13 cellular contexts compared by ENCODE assay signal in the genomic region with DNA sequence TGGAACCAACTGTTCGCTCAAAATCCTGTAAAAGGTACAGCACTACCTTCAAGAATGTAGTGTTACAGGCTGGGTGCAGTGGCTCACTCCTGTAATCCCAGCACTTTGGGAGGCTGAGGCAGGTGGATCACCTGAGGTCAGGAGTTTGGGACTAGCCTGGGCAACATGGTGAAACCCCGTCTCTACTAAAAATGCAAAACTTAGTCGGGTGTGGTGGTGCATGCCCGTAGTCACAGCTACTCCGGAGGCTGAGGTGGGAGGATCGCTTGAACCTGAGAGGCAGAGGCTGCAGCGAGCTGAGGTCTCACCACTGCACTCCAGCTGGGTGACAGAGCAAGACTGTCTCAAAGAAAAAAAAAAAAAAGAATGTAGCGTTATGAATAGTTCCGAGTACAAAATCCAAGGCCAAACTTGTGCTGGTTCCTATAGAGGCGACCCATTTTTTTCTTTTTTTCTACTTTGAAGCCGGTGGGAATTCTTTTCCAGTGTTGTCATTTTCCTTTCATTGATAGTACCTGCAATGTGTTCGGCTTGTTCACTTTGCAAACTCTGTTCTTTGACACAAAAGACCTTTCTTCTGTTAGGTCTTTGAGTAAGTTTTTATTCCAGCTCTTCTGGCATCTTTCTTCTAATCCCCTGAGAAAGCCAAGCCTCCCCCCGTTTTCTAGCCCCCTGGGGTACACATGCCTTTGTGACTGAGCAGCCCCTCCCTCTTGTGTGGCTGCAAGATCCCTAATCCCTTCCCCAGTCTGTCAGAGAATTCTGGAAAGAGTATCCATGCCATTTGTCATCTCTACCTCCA. TPM values are rescaled to one million over a fixed set of nuclear protein-coding genes. Genes with fewer than 3 reads are reported as not detected.
DNase-seq lines count a peak whose midpoint lies in the region; ATAC-seq and TF ChIP-seq lines count a peak whose summit lies in the region.
"Had no signal": no experiment of that assay in that cellular context is flagged by ENCODE, and none has a peak within 500 bp of the region (broad histone marks: within the 10 kb centered on the region; RNA-seq: fewer than 3 reads in every experiment).

No MANE protein-coding gene starts in this region.

- H3K27ac Mint-ChIP-seq in GM23338 (no peak overlapping the region), activated B cell treated with CpG ODN at 0.5 μM for 24 hours (peak overlapping the region; percentile 98)

- H3K4me1 ChIP-seq in GM23338 (ENCODE audit: insufficient read depth) (no peaks in the 10 kb centered on the region), gastroesophageal sphincter (peaks cover 0 to 9% (median 3%) of the 10 kb centered on the region in 3 donors), spleen (peaks cover 75 to 100% (median 95%) of the 10 kb centered on the region in 6 donors), mammary epithelial cell (ENCODE audit: insufficient read depth, low read length) (no peaks in the 10 kb centered on the region)

- TF ChIP-seq EP300 in gastroesophageal sphincter (IDR thresholded peaks at IDR 0.05), result no peak

- H4K20me1 ChIP-seq in GM23338 (replicated peaks; ENCODE audit: insufficient read depth) (no peaks in the 10 kb centered on the region), mammary epithelial cell (ENCODE audit: insufficient read depth, low read length) (no peaks in the 10 kb centered on the region)

- no peak overlapping the region for H3K9ac ChIP-seq in mammary epithelial cell (ENCODE audit: insufficient read depth, low read length)

- dilution Hi-C loops in mammary epithelial cell (cut with HindIII; ENCODE audit: low sequenced_read_pairs), result loop anchor here (5.0 kb wide), 1 partner anchor 47 kb away; no protein-coding TSS in a partner anchor

- CTCF ChIA-PET in activated B cell treated with CpG ODN at 0.5 μM for 24 hours (lab: Charles Lee) (interaction anchor here (0.7 to 4.8 kb wide), 5 partner anchors 9 to 31 kb away, joined by 3 to 32 read pairs (median 11); partner anchors contain the start of gene INPP5D), mammary epithelial cell (lab: Charles Lee; ENCODE audit: low non-redundant PET) (no interaction called here)

- H3K36me3 ChIP-seq in GM23338 (ENCODE audit: insufficient read depth) (no peaks in the 10 kb centered on the region), gastroesophageal sphincter (no peaks in the 10 kb centered on the region), spleen (peaks cover 0 to 65% (median 17%) of the 10 kb centered on the region in 6 donors), mammary epithelial cell (ENCODE audit: insufficient read depth, low read length) (no peaks in the 10 kb centered on the region)
- H3K36me3 ChIP-seq: SJSA1 had no signal

- ATAC-seq in GM23338 (peak; percentile 54), activated B cell treated with CpG ODN at 0.5 μM for 24 hours (ENCODE audit: low read depth) (no peak), gastroesophageal sphincter (no peak)

- H3K4me3 ChIP-seq in GM23338 (no peak overlapping the region), gastroesophageal sphincter (no peak overlapping the region), spleen (peak overlapping the region in 1 of 8 donors; percentile 58), mammary epithelial cell (replicated peaks in 1 of 3; ENCODE audit: insufficient read depth in 1 of 3, low read depth in 2 of 3, low read length in 3 of 3) (no peak overlapping the region)
- H3K4me3 ChIP-seq: mucosa of descending colon, SJSA1 had no signal

- no peaks in the 10 kb centered on the region for H3K9me3 ChIP-seq in gastroesophageal sphincter
- H3K9me3 ChIP-seq in spleen, result no peaks in the 10 kb centered on the region
- no peaks in the 10 kb centered on the region for H3K9me3 ChIP-seq in mammary epithelial cell (replicated peaks; ENCODE audit: insufficient read depth, low read length)
- H3K9me3 ChIP-seq: mucosa of descending colon, SJSA1 had no signal

- H3K27ac ChIP-seq in GM23338 (ENCODE audit: low read depth), result no peak overlapping the region
- peak overlapping the region in 3 of 4 donors; percentile 33 to 69 (median 60) for H3K27ac ChIP-seq in gastroesophageal sphincter
- peak overlapping the region; percentile 79 to 96 (median 92) for H3K27ac ChIP-seq in spleen
- H3K27ac ChIP-seq in mammary epithelial cell (ENCODE audit: insufficient read depth, low read depth, low read length), result no peak overlapping the region
- H3K27ac ChIP-seq: SJSA1 had no signal

- H2AFZ ChIP-seq in GM23338 (0 out of 2 replicates have a peak overlapping the region, but pooled peaks have one; percentile 28), mammary epithelial cell (ENCODE audit: low read depth, low read length) (no peak overlapping the region)

- in situ Hi-C loops in mammary epithelial cell (cut with MboI; ENCODE audit: low sequenced_read_pairs in 2 of 2), result no loop called here

- DNase-seq in GM23338 (ENCODE audit: low spot score) (no peak), activated B cell treated with CpG ODN at 0.5 μM for 24 hours (no peak), spleen (no peak), NCI-H345 treated with DMSO at 0.1 percent for 48 hours (lab: John Stamatoyannopoulos, UW; ENCODE audit: unreplicated experiment) (no peak), mammary epithelial cell (no peak), NCI-H2029 treated with DMSO at 0.1 percent for 48 hours (lab: John Stamatoyannopoulos, UW) (no peak)
- DNase-seq in stimulated activated CD4-positive, alpha-beta T cell treated with anti-CD3 and anti-CD28 coated beads, Interleukin-12 subunit alpha, Interleukin-12 subunit beta, amount 100 ng/mL, for 4 hours, result no peak

- TF ChIP-seq CTCF in GM23338 (conservative IDR thresholded peaks at IDR 0.05; ENCODE audit: low read depth in 2 of 2) (no peak), activated B cell treated with CpG ODN at 0.5 μM for 24 hours (IDR thresholded peaks at IDR 0.05) (no peak), gastroesophageal sphincter (IDR thresholded peaks at IDR 0.05) (no peak), spleen (IDR thresholded peaks at IDR 0.05 in 8 of 11, conservative IDR thresholded peaks at IDR 0.05 in 3 of 11) (no peak), mammary epithelial cell (conservative IDR thresholded peaks at IDR 0.05 in 1 of 2, IDR thresholded peaks at IDR 0.05 in 1 of 2; ENCODE audit: extremely low read depth in 1 of 2, insufficient read depth in 1 of 2, low read depth in 1 of 2, low read length in 2 of 2) (no peak)

- no TSS peak for BruUV-seq in mammary epithelial cell (replicated peaks; lab: Mats Ljungman, UMichigan)

- H3K36me3 Mint-ChIP-seq in GM23338 (ENCODE audit: low read depth), result no peaks in the 10 kb centered on the region
- H3K36me3 Mint-ChIP-seq in activated B cell treated with CpG ODN at 0.5 μM for 24 hours (ENCODE audit: low read depth), result peaks cover 78% of the 10 kb centered on the region

- H3K4me3 Mint-ChIP-seq in GM23338 (no peak overlapping the region), activated B cell treated with CpG ODN at 0.5 μM for 24 hours (peak overlapping the region; percentile 76)

- no peaks in the 10 kb centered on the region for H3K9me2 ChIP-seq in GM23338 (ENCODE audit: insufficient read depth)

- intact Hi-C loops in activated B cell treated with CpG ODN at 0.5 μM for 24 hours (cut with micrococcal nuclease) (no loop called here), spleen (cut with DNase I; ENCODE audit: low total_unique reads) (no loop called here), mammary epithelial cell (cut with micrococcal nuclease) (no loop called here)

- H3K9me3 Mint-ChIP-seq in GM23338 (no peaks in the 10 kb centered on the region), activated B cell treated with CpG ODN at 0.5 μM for 24 hours (no peaks in the 10 kb centered on the region)

- no peaks in the 10 kb centered on the region for H3F3A ChIP-seq in GM23338 (replicated peaks; ENCODE audit: low read depth)

- H3K4me2 ChIP-seq in GM23338, result no peak overlapping the region
- no peak overlapping the region for H3K4me2 ChIP-seq in mammary epithelial cell (ENCODE audit: insufficient read depth, low read depth, low read length)

- 65 to 73% methylated on average over 6 to 9 of the region's 13 CpGs for WGBS in gastroesophageal sphincter (ENCODE audit: low coverage in 1 of 2), 2 donors
- 54 to 63% (median 58%) methylated on average over 13 of the region's 13 CpGs for WGBS in spleen, 5 donors
- WGBS in mammary epithelial cell (ENCODE audit: low coverage, missing lambda C conversion rate), result 92% methylated on average over 12 of the region's 13 CpGs

- H3K4me1 Mint-ChIP-seq in GM23338 (peaks cover 7% of the 10 kb centered on the region), activated B cell treated with CpG ODN at 0.5 μM for 24 hours (peaks cover 97% of the 10 kb centered on the region)

- no peaks in the 10 kb centered on the region for H3K27me3 ChIP-seq in GM23338 (ENCODE audit: insufficient read depth)
- no peaks in the 10 kb centered on the region for H3K27me3 ChIP-seq in gastroesophageal sphincter
- no peaks in the 10 kb centered on the region for H3K27me3 ChIP-seq in spleen (replicated peaks in 1 of 7)
- H3K27me3 ChIP-seq in mammary epithelial cell (ENCODE audit: insufficient read depth, low read length), result peaks cover 3% of the 10 kb centered on the region
- H3K27me3 ChIP-seq: SJSA1 had no signal

- POLR2A ChIA-PET in activated B cell treated with CpG ODN at 0.5 μM for 24 hours (lab: Charles Lee), result interaction anchor here (0.7 to 13.1 kb wide), 7 partner anchors 7 to 39 kb away, joined by 4 to 319 read pairs (median 11); partner anchors contain the start of gene INPP5D

- H3K27me3 Mint-ChIP-seq in GM23338 (ENCODE audit: insufficient read depth, low read depth, poor library complexity) (peaks cover 3% of the 10 kb centered on the region), activated B cell treated with CpG ODN at 0.5 μM for 24 hours (no peaks in the 10 kb centered on the region)

- TF ChIP-seq POLR2A in gastroesophageal sphincter (IDR thresholded peaks at IDR 0.05) (no peak), spleen (IDR thresholded peaks at IDR 0.05) (no peak)

- H3K79me2 ChIP-seq in GM23338 (replicated peaks; ENCODE audit: insufficient read depth), result no peaks in the 10 kb centered on the region
- H3K79me2 ChIP-seq in mammary epithelial cell (ENCODE audit: insufficient read depth, low read length), result no peaks in the 10 kb centered on the region

RNA-seq across cellular contexts. Expression of gene INPP5D, which starts 25.1 kb away (rescaled TPM):
- total RNA-seq in GM23338 (2014; rRNA removed; shearing (Covaris generic)), result 8.0 and 8.3 TPM in 2 replicates
- polyA plus RNA-seq in GM23338 (2016; fragmentation: Nextera tagmentation; extraction: Ambion mirVana), result 5.4 and 6.6 TPM in 2 replicates
- 247 and 275 TPM in 2 replicates for total RNA-seq in activated B cell treated with CpG ODN at 0.5 μM for 24 hours
- total RNA-seq in gastroesophageal sphincter, result 10 to 100 TPM in 2 of 4 donors, 1 to 10 TPM in 2; 6.5 to 12.4 (median 9.3) TPM
- 100 to 1,000 TPM; 172 to 246 (median 186) TPM for total RNA-seq in spleen
- polyA plus RNA-seq in spleen, result 10 to 100 TPM; 71.1 to 97.8 (median 97.4) TPM
- total RNA-seq in mammary epithelial cell, result 10 to 100 TPM; 57.7 to 80.4 TPM
- 27.5 TPM for polyA plus RNA-seq in mammary epithelial cell
- 144 TPM for polyA minus RNA-seq in mammary epithelial cell

RNA-seq across cellular contexts. Expression of gene NEU2, which starts 52.8 kb away (rescaled TPM):
- not detected in 2 replicates for total RNA-seq in GM23338 (2014; rRNA removed; shearing (Covaris generic))
- not detected in 2 replicates for polyA plus RNA-seq in GM23338 (2016; fragmentation: Nextera tagmentation; extraction: Ambion mirVana)
- total RNA-seq in activated B cell treated with CpG ODN at 0.5 μM for 24 hours, result not detected in 2 replicates
- not detected for total RNA-seq in gastroesophageal sphincter
- not detected for total RNA-seq in spleen
- polyA plus RNA-seq in spleen, result not detected
- not detected for total RNA-seq in mammary epithelial cell
- not detected for polyA plus RNA-seq in mammary epithelial cell
- not detected for polyA minus RNA-seq in mammary epithelial cell
- total RNA-seq: activated CD8-positive, alpha-beta memory T cell treated with anti-CD3 and anti-CD28 coated beads for 36 hours; cerebellum; mucosa of descending colon; SJSA1; subcutaneous adipose tissue had no signal

Comparison
In these comparisons a context has a peak if more than half of its experiments do, and no peak if none do; other contexts are left out.
1. H3K27ac ChIP-seq: peak in gastroesophageal sphincter (3 of 4) and spleen (8 of 8); none in GM23338 (single experiment) and mammary epithelial cell (single experiment).